Comparison of ENCODE assay signal across 7 cellular contexts in genomic region chr15:90234519-90234988, GRCh38. TPM values are rescaled to one million over a fixed set of nuclear protein-coding genes. Genes with fewer than 3 reads are reported as not detected.
DNase-seq lines count a peak whose midpoint lies in the region; ATAC-seq and TF ChIP-seq lines count a peak whose summit lies in the region.

No MANE protein-coding gene starts in this region.

- ATAC-seq in GM23338: no peak
- ATAC-seq in HG03039 (IDR thresholded peaks at IDR 0.05; ENCODE audit: unreplicated experiment): no peak

- peaks cover 11% of the 10 kb centered on the region for H3K27me3 Mint-ChIP-seq in GM23338 (ENCODE audit: insufficient read depth, low read depth, poor library complexity)

- peak overlapping the region; percentile 81 to 92 (median 90) for H3K9ac ChIP-seq in skeletal muscle tissue (ENCODE audit: low read depth in 1 of 3, low read length in 3 of 3)

- H3K9me2 ChIP-seq in GM23338 (ENCODE audit: insufficient read depth): no peaks in the 10 kb centered on the region

- no peak overlapping the region for H3K27ac Mint-ChIP-seq in GM23338

- H3K4me3 ChIP-seq in GM23338 (peak overlapping the region; percentile 85), SJSA1 (peak overlapping the region; percentile 83), fibroblast of villous mesenchyme (ENCODE audit: low read depth, low read length) (peak overlapping the region; percentile 75), skeletal muscle tissue (ENCODE audit: low read length in 3 of 3) (peak overlapping the region; percentile 82 to 92 (median 90))

- H3K27me3 ChIP-seq in GM23338 (ENCODE audit: insufficient read depth): no peaks in the 10 kb centered on the region
- H3K27me3 ChIP-seq in SJSA1 (replicated peaks): no peaks in the 10 kb centered on the region
- H3K27me3 ChIP-seq in skeletal muscle tissue (ENCODE audit: control insufficient read depth in 3 of 3, insufficient read depth in 3 of 3, low read length in 3 of 3): no peaks in the 10 kb centered on the region

- peaks cover 14% of the 10 kb centered on the region; the same call in 1 of the 2 replicates for H3K4me1 ChIP-seq in GM23338 (ENCODE audit: insufficient read depth)
- peaks cover 23% of the 10 kb centered on the region for H3K4me1 ChIP-seq in SJSA1 (replicated peaks)
- peaks cover 34 to 49% (median 36%) of the 10 kb centered on the region in 3 donors for H3K4me1 ChIP-seq in skeletal muscle tissue (ENCODE audit: control insufficient read depth in 3 of 3, insufficient read depth in 3 of 3, low read length in 3 of 3)

- H2AFZ ChIP-seq in GM23338: peak overlapping the region; percentile 89

- peaks cover 4% of the 10 kb centered on the region; the same call in 2 of the 3 replicates for H3K36me3 Mint-ChIP-seq in GM23338 (ENCODE audit: low read depth)

- H3K79me2 ChIP-seq in GM23338 (replicated peaks; ENCODE audit: insufficient read depth): no peaks in the 10 kb centered on the region

- no peaks in the 10 kb centered on the region for H3K9me3 ChIP-seq in SJSA1 (replicated peaks)
- H3K9me3 ChIP-seq in skeletal muscle tissue (ENCODE audit: control insufficient read depth in 3 of 3, low read length in 3 of 3): no peaks in the 10 kb centered on the region

- no peaks in the 10 kb centered on the region for H3K36me3 ChIP-seq in GM23338 (ENCODE audit: insufficient read depth)
- peaks cover 37% of the 10 kb centered on the region for H3K36me3 ChIP-seq in SJSA1
- peaks cover 23 to 34% (median 27%) of the 10 kb centered on the region in 3 donors for H3K36me3 ChIP-seq in skeletal muscle tissue (ENCODE audit: control insufficient read depth in 3 of 3, insufficient read depth in 3 of 3, low read length in 3 of 3)

- H4K20me1 ChIP-seq in GM23338 (replicated peaks; ENCODE audit: insufficient read depth): no peaks in the 10 kb centered on the region

- peak overlapping the region; percentile 89 for H3K4me2 ChIP-seq in GM23338

- H3K9me3 Mint-ChIP-seq in GM23338: no peaks in the 10 kb centered on the region

- peaks cover 11% of the 10 kb centered on the region; the same call in 1 of the 2 replicates for H3F3A ChIP-seq in GM23338 (replicated peaks; ENCODE audit: low read depth)

- H3K4me1 Mint-ChIP-seq in GM23338: peaks cover 7% of the 10 kb centered on the region

- H3K27ac ChIP-seq in GM23338 (ENCODE audit: low read depth): no peak overlapping the region
- H3K27ac ChIP-seq in SJSA1: no peak overlapping the region
- peak overlapping the region; percentile 75 for H3K27ac ChIP-seq in skeletal muscle tissue (ENCODE audit: low read depth, low read length)

- TF ChIP-seq CTCF in GM23338 (conservative IDR thresholded peaks at IDR 0.05; ENCODE audit: low read depth in 2 of 2) (no peak), fibroblast of villous mesenchyme (IDR thresholded peaks at IDR 0.05; ENCODE audit: insufficient read depth, low read depth, low read length) (no peak)

- DNase-seq in GM23338 (ENCODE audit: low spot score) (no peak), SJSA1 (ENCODE audit: low read depth in 1 of 2, low spot score in 2 of 2) (no peak), fibroblast of villous mesenchyme (ENCODE audit: low read depth) (peak; percentile 42), AG08396 (ENCODE audit: low spot score) (no peak)
- DNase-seq in NK-92 treated with Interleukin-12 subunit alpha and Interleukin-12 subunit beta, amount 100 ng/mL, for 24 hours (lab: John Stamatoyannopoulos, UW): no peak

- peak overlapping the region; percentile 76 for H3K4me3 Mint-ChIP-seq in GM23338

TF ChIP-seq in GM23338, 12 proteins besides CTCF, POLR2A, EP300 and RAD21 (continues in another document):
- TF ChIP-seq, protein P1, sequence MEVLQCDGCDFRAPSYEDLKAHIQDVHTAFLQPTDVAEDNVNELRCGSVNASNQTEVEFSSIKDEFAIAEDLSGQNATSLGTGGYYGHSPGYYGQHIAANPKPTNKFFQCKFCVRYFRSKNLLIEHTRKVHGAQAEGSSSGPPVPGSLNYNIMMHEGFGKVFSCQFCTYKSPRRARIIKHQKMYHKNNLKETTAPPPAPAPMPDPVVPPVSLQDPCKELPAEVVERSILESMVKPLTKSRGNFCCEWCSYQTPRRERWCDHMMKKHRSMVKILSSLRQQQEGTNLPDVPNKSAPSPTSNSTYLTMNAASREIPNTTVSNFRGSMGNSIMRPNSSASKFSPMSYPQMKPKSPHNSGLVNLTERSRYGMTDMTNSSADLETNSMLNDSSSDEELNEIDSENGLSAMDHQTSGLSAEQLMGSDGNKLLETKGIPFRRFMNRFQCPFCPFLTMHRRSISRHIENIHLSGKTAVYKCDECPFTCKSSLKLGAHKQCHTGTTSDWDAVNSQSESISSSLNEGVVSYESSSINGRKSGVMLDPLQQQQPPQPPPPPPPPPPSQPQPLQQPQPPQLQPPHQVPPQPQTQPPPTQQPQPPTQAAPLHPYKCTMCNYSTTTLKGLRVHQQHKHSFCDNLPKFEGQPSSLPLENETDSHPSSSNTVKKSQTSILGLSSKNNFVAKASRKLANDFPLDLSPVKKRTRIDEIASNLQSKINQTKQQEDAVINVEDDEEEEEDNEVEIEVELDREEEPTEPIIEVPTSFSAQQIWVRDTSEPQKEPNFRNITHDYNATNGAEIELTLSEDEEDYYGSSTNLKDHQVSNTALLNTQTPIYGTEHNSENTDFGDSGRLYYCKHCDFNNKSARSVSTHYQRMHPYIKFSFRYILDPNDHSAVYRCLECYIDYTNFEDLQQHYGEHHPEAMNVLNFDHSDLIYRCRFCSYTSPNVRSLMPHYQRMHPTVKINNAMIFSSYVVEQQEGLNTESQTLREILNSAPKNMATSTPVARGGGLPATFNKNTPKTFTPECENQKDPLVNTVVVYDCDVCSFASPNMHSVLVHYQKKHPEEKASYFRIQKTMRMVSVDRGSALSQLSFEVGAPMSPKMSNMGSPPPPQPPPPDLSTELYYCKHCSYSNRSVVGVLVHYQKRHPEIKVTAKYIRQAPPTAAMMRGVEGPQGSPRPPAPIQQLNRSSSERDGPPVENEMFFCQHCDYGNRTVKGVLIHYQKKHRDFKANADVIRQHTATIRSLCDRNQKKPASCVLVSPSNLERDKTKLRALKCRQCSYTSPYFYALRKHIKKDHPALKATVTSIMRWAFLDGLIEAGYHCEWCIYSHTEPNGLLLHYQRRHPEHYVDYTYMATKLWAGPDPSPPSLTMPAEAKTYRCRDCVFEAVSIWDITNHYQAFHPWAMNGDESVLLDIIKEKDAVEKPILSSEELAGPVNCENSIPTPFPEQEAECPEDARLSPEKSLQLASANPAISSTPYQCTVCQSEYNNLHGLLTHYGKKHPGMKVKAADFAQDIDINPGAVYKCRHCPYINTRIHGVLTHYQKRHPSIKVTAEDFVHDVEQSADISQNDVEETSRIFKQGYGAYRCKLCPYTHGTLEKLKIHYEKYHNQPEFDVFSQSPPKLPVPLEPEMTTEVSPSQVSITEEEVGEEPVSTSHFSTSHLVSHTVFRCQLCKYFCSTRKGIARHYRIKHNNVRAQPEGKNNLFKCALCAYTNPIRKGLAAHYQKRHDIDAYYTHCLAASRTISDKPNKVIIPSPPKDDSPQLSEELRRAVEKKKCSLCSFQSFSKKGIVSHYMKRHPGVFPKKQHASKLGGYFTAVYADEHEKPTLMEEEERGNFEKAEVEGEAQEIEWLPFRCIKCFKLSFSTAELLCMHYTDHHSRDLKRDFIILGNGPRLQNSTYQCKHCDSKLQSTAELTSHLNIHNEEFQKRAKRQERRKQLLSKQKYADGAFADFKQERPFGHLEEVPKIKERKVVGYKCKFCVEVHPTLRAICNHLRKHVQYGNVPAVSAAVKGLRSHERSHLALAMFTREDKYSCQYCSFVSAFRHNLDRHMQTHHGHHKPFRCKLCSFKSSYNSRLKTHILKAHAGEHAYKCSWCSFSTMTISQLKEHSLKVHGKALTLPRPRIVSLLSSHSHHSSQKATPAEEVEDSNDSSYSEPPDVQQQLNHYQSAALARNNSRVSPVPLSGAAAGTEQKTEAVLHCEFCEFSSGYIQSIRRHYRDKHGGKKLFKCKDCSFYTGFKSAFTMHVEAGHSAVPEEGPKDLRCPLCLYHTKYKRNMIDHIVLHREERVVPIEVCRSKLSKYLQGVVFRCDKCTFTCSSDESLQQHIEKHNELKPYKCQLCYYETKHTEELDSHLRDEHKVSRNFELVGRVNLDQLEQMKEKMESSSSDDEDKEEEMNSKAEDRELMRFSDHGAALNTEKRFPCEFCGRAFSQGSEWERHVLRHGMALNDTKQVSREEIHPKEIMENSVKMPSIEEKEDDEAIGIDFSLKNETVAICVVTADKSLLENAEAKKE (CRISPR knock-in tag; IDR thresholded peaks at IDR 0.05): no peak
- no peak for TF ChIP-seq EZH2phosphoT487 (IDR thresholded peaks at IDR 0.05; ENCODE audit: unreplicated experiment)
- TF ChIP-seq EZH2 (IDR thresholded peaks at IDR 0.05; ENCODE audit: low read depth, unreplicated experiment): no peak
- TF ChIP-seq CREB1 (CRISPR knock-in tag; IDR thresholded peaks at IDR 0.05; ENCODE audit: low read depth): no peak

RNA-seq across cellular contexts. Expression of gene GDPGP1, which starts 0.5 kb away (rescaled TPM):
- total RNA-seq in GM23338 (2014; rRNA removed; shearing (Covaris generic)): 1.2 and 3.8 TPM in 2 replicates
- polyA plus RNA-seq in GM23338 (2016; fragmentation: Nextera tagmentation; extraction: Ambion mirVana): 0.52 and 0.61 TPM in 2 replicates
- 2.3 and 4.3 TPM in 2 replicates for total RNA-seq in SJSA1 (2014; rRNA removed; shearing (Covaris generic))
- total RNA-seq in fibroblast of villous mesenchyme (5.2 and 5.6 TPM in 2 replicates), skeletal muscle tissue (3.1 TPM)

RNA-seq across cellular contexts. Expression of gene CIB1, which starts 0.8 kb away (rescaled TPM):
- 9.8 and 11.2 TPM in 2 replicates for total RNA-seq in GM23338 (2014; rRNA removed; shearing (Covaris generic))
- 33.5 and 35.9 TPM in 2 replicates for polyA plus RNA-seq in GM23338 (2016; fragmentation: Nextera tagmentation; extraction: Ambion mirVana)
- 30.1 and 36.8 TPM in 2 replicates for total RNA-seq in SJSA1 (2014; rRNA removed; shearing (Covaris generic))
- 19.0 and 31.2 TPM in 2 replicates for total RNA-seq in fibroblast of villous mesenchyme
- total RNA-seq in skeletal muscle tissue: 7.8 TPM

RNA-seq across cellular contexts. Expression of gene TTLL13, which starts 14.8 kb away (rescaled TPM):
- total RNA-seq in GM23338 (2014; rRNA removed; shearing (Covaris generic)): not detected in 2 replicates
- not detected in 2 replicates for polyA plus RNA-seq in GM23338 (2016; fragmentation: Nextera tagmentation; extraction: Ambion mirVana)
- total RNA-seq in SJSA1 (2014; rRNA removed; shearing (Covaris generic)): not detected in 2 replicates
- under 0.01 and 0.32 TPM in 2 replicates for total RNA-seq in fibroblast of villous mesenchyme
- total RNA-seq in skeletal muscle tissue: not detected

RNA-seq across cellular contexts. Expression of gene NGRN, which starts 30.9 kb away (rescaled TPM):
- total RNA-seq in GM23338 (2014; rRNA removed; shearing (Covaris generic)): 92.2 and 131 TPM in 2 replicates
- 79.2 and 88.9 TPM in 2 replicates for polyA plus RNA-seq in GM23338 (2016; fragmentation: Nextera tagmentation; extraction: Ambion mirVana)
- total RNA-seq in SJSA1 (2014; rRNA removed; shearing (Covaris generic)): 138 and 157 TPM in 2 replicates
- total RNA-seq in fibroblast of villous mesenchyme (72.2 and 88.9 TPM in 2 replicates), skeletal muscle tissue (67.3 TPM)

RNA-seq across cellular contexts. Expression of gene SEMA4B, which starts 33.4 kb away (rescaled TPM):
- total RNA-seq in GM23338 (2014; rRNA removed; shearing (Covaris generic)): 41.2 and 48.2 TPM in 2 replicates
- 16.7 and 19.5 TPM in 2 replicates for polyA plus RNA-seq in GM23338 (2016; fragmentation: Nextera tagmentation; extraction: Ambion mirVana)
- 5.6 and 17.8 TPM in 2 replicates for total RNA-seq in SJSA1 (2014; rRNA removed; shearing (Covaris generic))
- total RNA-seq in fibroblast of villous mesenchyme (16.4 and 21.6 TPM in 2 replicates), skeletal muscle tissue (7.8 TPM)
